ENCODE assay signal across 9 cellular contexts in the genomic region with DNA sequence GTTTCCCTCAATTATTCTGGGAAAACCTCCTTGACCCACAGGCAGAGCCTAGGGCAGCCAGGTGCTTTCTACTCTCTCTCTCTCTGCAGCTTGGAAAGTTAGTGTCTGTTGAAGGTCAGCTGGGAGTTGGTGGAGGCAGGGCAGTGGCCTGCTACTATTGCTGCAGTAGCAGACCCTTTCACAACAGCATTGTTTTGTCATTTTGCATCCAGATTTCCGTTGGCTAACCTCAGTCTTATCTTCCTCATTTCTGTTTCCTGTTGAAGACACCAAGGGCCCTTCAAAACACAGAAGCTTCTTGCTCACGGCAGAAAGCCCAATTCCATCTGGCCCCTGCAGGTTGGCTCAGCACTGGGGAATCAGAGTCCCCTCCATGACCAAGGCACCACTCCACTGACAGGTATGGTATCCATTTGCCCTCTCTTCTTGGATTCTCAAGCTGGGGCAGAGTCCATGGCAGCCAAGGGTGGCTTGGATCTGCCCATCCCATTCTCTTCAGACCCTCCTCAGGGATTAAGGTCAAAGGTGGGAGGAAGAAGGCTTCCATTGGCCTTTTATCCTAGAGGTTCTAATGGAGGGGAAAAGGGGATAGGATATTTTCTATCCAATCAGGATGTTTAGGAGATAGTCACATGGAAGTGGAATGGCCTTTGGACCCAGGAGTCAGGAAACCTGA. TPM values are rescaled to one million over a fixed set of nuclear protein-coding genes. Genes with fewer than 3 reads are reported as not detected.
DNase-seq lines count a peak whose midpoint lies in the region; ATAC-seq, FAIRE-seq and TF ChIP-seq lines count a peak whose summit lies in the region.
"Had no signal": no experiment of that assay in that cellular context is flagged by ENCODE, and none has a peak within 500 bp of the region (broad histone marks: within the 10 kb centered on the region; RNA-seq: fewer than 3 reads in every experiment).

No MANE protein-coding gene starts in this region.

- no peak for TF ChIP-seq CTCF in A673 (conservative IDR thresholded peaks at IDR 0.05; ENCODE audit: low read depth, low read length)

- H3K36me3 ChIP-seq in small intestine (ENCODE audit: control insufficient read depth in 2 of 2, insufficient read depth in 2 of 2, low read length in 2 of 2) (no peaks in the 10 kb centered on the region), A673 (ENCODE audit: insufficient read depth, low read length, poor library complexity, severe bottlenecking) (no peaks in the 10 kb centered on the region)

- BruUV-seq in A673 (replicated peaks; lab: Mats Ljungman, UMichigan): no TSS peak

- H3K27me3 ChIP-seq in small intestine (ENCODE audit: control insufficient read depth in 2 of 2, insufficient read depth in 2 of 2, low read length in 2 of 2) (no peaks in the 10 kb centered on the region), A673 (replicated peaks; ENCODE audit: insufficient read depth, low read depth, low read length, poor library complexity) (no peaks in the 10 kb centered on the region)

- intact Hi-C loops in activated T-helper 1 cell treated with anti-CD3 and anti-CD28 coated beads, Interleukin-12 subunit alpha, Interleukin-12 subunit beta, Interleukin-2, Interleukin-4 antibody, amounts not matched to agents 30 ng/mL and 10 ng/mL and 1 ng/mL, durations not matched to agents 14 hours and 24 hours and 36 hours (cut with micrococcal nuclease): no loop called here
- intact Hi-C loops in A673 (cut with micrococcal nuclease; ENCODE audit: unreplicated experiment): no loop called here

- peak overlapping the region in 1 of 2 donors; percentile 86 for H3K27ac ChIP-seq in small intestine (ENCODE audit: low read depth in 1 of 2, low read length in 1 of 2)
- H3K27ac ChIP-seq in A673 (ENCODE audit: low read depth, low read length, poor library complexity, severe bottlenecking): no peak overlapping the region

- POLR2A ChIA-PET in A673 (lab: Charles Lee; ENCODE audit: low non-redundant PET): no interaction called here

- H3K27me3 Mint-ChIP-seq in activated T-helper 1 cell treated with anti-CD3 and anti-CD28 coated beads, Interleukin-12 subunit alpha, Interleukin-12 subunit beta, Interleukin-2, Interleukin-4 antibody, amounts not matched to agents 30 ng/mL and 10 ng/mL and 1 ng/mL, durations not matched to agents 14 hours and 24 hours and 36 hours (ENCODE audit: insufficient read depth): no peaks in the 10 kb centered on the region

- DNase-seq in activated T-helper 1 cell treated with anti-CD3 and anti-CD28 coated beads, Interleukin-12 subunit alpha, Interleukin-12 subunit beta, Interleukin-2, Interleukin-4 antibody, amounts not matched to agents 30 ng/mL and 10 ng/mL and 1 ng/mL, durations not matched to agents 14 hours and 24 hours and 36 hours (ENCODE audit: low spot score): peak; percentile 15
- DNase-seq in small intestine (peak; percentile 20), GOT3 (lab: John Stamatoyannopoulos, UW) (no peak), A673 (ENCODE audit: low spot score) (no peak), NCI-H1105 (lab: John Stamatoyannopoulos, UW) (no peak), NCI-H345 (lab: John Stamatoyannopoulos, UW) (no peak)

- H3K4me3 ChIP-seq in small intestine (ENCODE audit: low read depth in 1 of 2, low read length in 2 of 2) (peak overlapping the region in 1 of 2 donors; percentile 18), A673 (ENCODE audit: low read depth, low read length, poor library complexity, severe bottlenecking) (no peak overlapping the region)

- WGBS in small intestine, 3 donors: 48 to 69% (median 48%) methylated on average over 2 of the region's 2 CpGs

- CTCF ChIA-PET in A673 (lab: Charles Lee): no interaction called here

- peak; percentile 20 for ATAC-seq in GM19023 (IDR thresholded peaks at IDR 0.05; ENCODE audit: unreplicated experiment)
- peak; percentile 32 for ATAC-seq in HG03139 (IDR thresholded peaks at IDR 0.05; ENCODE audit: unreplicated experiment)
- ATAC-seq: Panc1 had no signal

- no peak for FAIRE-seq in small intestine (lab: Jason Lieb, UNC)

- peak overlapping the region; percentile 87 for H3K27ac Mint-ChIP-seq in activated T-helper 1 cell treated with anti-CD3 and anti-CD28 coated beads, Interleukin-12 subunit alpha, Interleukin-12 subunit beta, Interleukin-2, Interleukin-4 antibody, amounts not matched to agents 30 ng/mL and 10 ng/mL and 1 ng/mL, durations not matched to agents 14 hours and 24 hours and 36 hours

- H3K4me1 ChIP-seq in small intestine (ENCODE audit: control insufficient read depth in 2 of 2, insufficient read depth in 1 of 2, low read depth in 1 of 2, low read length in 1 of 2) (no peaks in the 10 kb centered on the region), A673 (ENCODE audit: insufficient read depth, low read length, poor library complexity, severe bottlenecking) (no peaks in the 10 kb centered on the region)

- H3K9me3 Mint-ChIP-seq in activated T-helper 1 cell treated with anti-CD3 and anti-CD28 coated beads, Interleukin-12 subunit alpha, Interleukin-12 subunit beta, Interleukin-2, Interleukin-4 antibody, amounts not matched to agents 30 ng/mL and 10 ng/mL and 1 ng/mL, durations not matched to agents 14 hours and 24 hours and 36 hours: no peaks in the 10 kb centered on the region

- no peaks in the 10 kb centered on the region for H3K9me3 ChIP-seq in small intestine (ENCODE audit: control insufficient read depth, low read depth)
- no peaks in the 10 kb centered on the region for H3K9me3 ChIP-seq in A673 (ENCODE audit: low read depth, low read length, poor library complexity, severe bottlenecking)

- H3K36me3 Mint-ChIP-seq in activated T-helper 1 cell treated with anti-CD3 and anti-CD28 coated beads, Interleukin-12 subunit alpha, Interleukin-12 subunit beta, Interleukin-2, Interleukin-4 antibody, amounts not matched to agents 30 ng/mL and 10 ng/mL and 1 ng/mL, durations not matched to agents 14 hours and 24 hours and 36 hours (ENCODE audit: low read depth): peaks cover 15% of the 10 kb centered on the region

- H3K4me3 Mint-ChIP-seq in activated T-helper 1 cell treated with anti-CD3 and anti-CD28 coated beads, Interleukin-12 subunit alpha, Interleukin-12 subunit beta, Interleukin-2, Interleukin-4 antibody, amounts not matched to agents 30 ng/mL and 10 ng/mL and 1 ng/mL, durations not matched to agents 14 hours and 24 hours and 36 hours: peak overlapping the region; percentile 65

- peaks cover 88% of the 10 kb centered on the region for H3K4me1 Mint-ChIP-seq in activated T-helper 1 cell treated with anti-CD3 and anti-CD28 coated beads, Interleukin-12 subunit alpha, Interleukin-12 subunit beta, Interleukin-2, Interleukin-4 antibody, amounts not matched to agents 30 ng/mL and 10 ng/mL and 1 ng/mL, durations not matched to agents 14 hours and 24 hours and 36 hours (ENCODE audit: low read depth)

RNA-seq across cellular contexts. Expression of a gene that starts 24.6 kb away (rescaled TPM):
- total RNA-seq in activated T-helper 1 cell treated with anti-CD3 and anti-CD28 coated beads, Interleukin-12 subunit alpha, Interleukin-12 subunit beta, Interleukin-2, Interleukin-4 antibody, amounts not matched to agents 30 ng/mL and 10 ng/mL and 1 ng/mL, durations not matched to agents 14 hours and 24 hours and 36 hours: not detected in 2 replicates
- 10 to 100 TPM in 2 of 3 donors, 1 to 10 TPM in 1; 5.6 to 90.1 (median 19.7) TPM for polyA plus RNA-seq in small intestine
- total RNA-seq in A673 (2021): not detected in 2 replicates

Comparison
In these comparisons a context has a peak if more than half of its experiments do, and no peak if none do; other contexts are left out.
1. DNase-seq: peak in activated T-helper 1 cell treated with anti-CD3 and anti-CD28 coated beads, Interleukin-12 subunit alpha, Interleukin-12 subunit beta, Interleukin-2, Interleukin-4 antibody, amounts not matched to agents 30 ng/mL and 10 ng/mL and 1 ng/mL, durations not matched to agents 14 hours and 24 hours and 36 hours (single experiment) and small intestine (single experiment); none in GOT3 (single experiment), A673 (single experiment), NCI-H1105 (single experiment) and NCI-H345 (single experiment).